In genomic region chr7:102494473-102495163, GRCh38 we compare ENCODE assay signal across 7 cellular contexts. TPM values are rescaled to one million over a fixed set of nuclear protein-coding genes. Genes with fewer than 3 reads are reported as not detected.
DNase-seq lines count a peak whose midpoint lies in the region; ATAC-seq and TF ChIP-seq lines count a peak whose summit lies in the region.
"Not testable (repeated sequence)": the region's sequence is repeated elsewhere in the genome, so short reads cannot be mapped to it uniquely, and the experiment has no call there.

No MANE protein-coding gene starts in this region.

- not testable (repeated sequence) for H3K4me1 ChIP-seq in lower lobe of right lung

- H3K36me3 ChIP-seq in lower lobe of right lung = not testable (repeated sequence)

- not testable (repeated sequence) for DNase-seq in activated naive CD8-positive, alpha-beta T cell treated with anti-CD3 and anti-CD28 coated beads, Interleukin-2, amount 10 ng/mL, durations not matched to agents 7 days and 5 days; lower lobe of right lung

- POLR2A ChIA-PET in activated naive CD8-positive, alpha-beta T cell treated with anti-CD3 and anti-CD28 coated beads, Interleukin-2, amount 10 ng/mL, durations not matched to agents 7 days and 5 days (lab: Charles Lee) = not testable (repeated sequence)

- not testable (repeated sequence) for H3K27ac Mint-ChIP-seq in activated naive CD8-positive, alpha-beta T cell treated with anti-CD3 and anti-CD28 coated beads, Interleukin-2, amount 10 ng/mL, durations not matched to agents 7 days and 5 days

- H3K4me3 Mint-ChIP-seq in activated naive CD8-positive, alpha-beta T cell treated with anti-CD3 and anti-CD28 coated beads, Interleukin-2, amount 10 ng/mL, durations not matched to agents 7 days and 5 days = not testable (repeated sequence)

- H3K4me3 ChIP-seq in lower lobe of right lung = not testable (repeated sequence)

- H3K27me3 Mint-ChIP-seq in activated naive CD8-positive, alpha-beta T cell treated with anti-CD3 and anti-CD28 coated beads, Interleukin-2, amount 10 ng/mL, durations not matched to agents 7 days and 5 days = not testable (repeated sequence)

- not testable (repeated sequence) for H3K9me3 Mint-ChIP-seq in activated naive CD8-positive, alpha-beta T cell treated with anti-CD3 and anti-CD28 coated beads, Interleukin-2, amount 10 ng/mL, durations not matched to agents 7 days and 5 days

- H3K27me3 ChIP-seq in lower lobe of right lung (ENCODE audit: low read depth) = not testable (repeated sequence)

- not testable (repeated sequence) for H3K4me1 Mint-ChIP-seq in activated naive CD8-positive, alpha-beta T cell treated with anti-CD3 and anti-CD28 coated beads, Interleukin-2, amount 10 ng/mL, durations not matched to agents 7 days and 5 days

- not testable (repeated sequence) for H3K9me3 ChIP-seq in lower lobe of right lung

- peak; percentile 52 for ATAC-seq in GM18873 (IDR thresholded peaks at IDR 0.05; ENCODE audit: low FRiP score, unreplicated experiment)
- ATAC-seq in GM21381 (IDR thresholded peaks at IDR 0.05; ENCODE audit: unreplicated experiment) = peak; percentile 65
- ATAC-seq in HG02678 (IDR thresholded peaks at IDR 0.05; ENCODE audit: unreplicated experiment) = peak; percentile 77
- ATAC-seq in HG03103 (IDR thresholded peaks at IDR 0.05; ENCODE audit: low read depth, unreplicated experiment) = peak; percentile 66
- ATAC-seq in HG03571 (IDR thresholded peaks at IDR 0.05; ENCODE audit: unreplicated experiment) = peak; percentile 62
- peak; percentile 84 for ATAC-seq in activated naive CD8-positive, alpha-beta T cell treated with anti-CD3 and anti-CD28 coated beads, Interleukin-2, amount 10 ng/mL, durations not matched to agents 7 days and 5 days (ENCODE audit: low read depth)
- peak; percentile 47 to 69 for ATAC-seq in lower lobe of right lung

- intact Hi-C loops in lower lobe of right lung (cut with DNase I) = not testable (repeated sequence)

- H3K36me3 Mint-ChIP-seq in activated naive CD8-positive, alpha-beta T cell treated with anti-CD3 and anti-CD28 coated beads, Interleukin-2, amount 10 ng/mL, durations not matched to agents 7 days and 5 days = not testable (repeated sequence)

- H3K27ac ChIP-seq in lower lobe of right lung = not testable (repeated sequence)

- TF ChIP-seq CTCF in lower lobe of right lung (IDR thresholded peaks at IDR 0.05) = not testable (repeated sequence)

RNA-seq across cellular contexts. Expression of gene POLR2J, which starts 15.9 kb away (rescaled TPM):
- 10 to 100 TPM; 48.3 to 53.6 TPM for total RNA-seq in activated naive CD8-positive, alpha-beta T cell treated with anti-CD3 and anti-CD28 coated beads, Interleukin-2, amount 10 ng/mL, durations not matched to agents 7 days and 5 days
- total RNA-seq in lower lobe of right lung = 37.9 TPM

RNA-seq across cellular contexts. Expression of gene RASA4B, which starts 23.0 kb away (rescaled TPM):
- total RNA-seq in activated naive CD8-positive, alpha-beta T cell treated with anti-CD3 and anti-CD28 coated beads, Interleukin-2, amount 10 ng/mL, durations not matched to agents 7 days and 5 days = 10 to 100 TPM; 16.2 to 18.0 TPM
- total RNA-seq in lower lobe of right lung = 22.6 TPM

RNA-seq across cellular contexts. Expression of gene LRWD1, which starts 29.8 kb away (rescaled TPM):
- total RNA-seq in activated naive CD8-positive, alpha-beta T cell treated with anti-CD3 and anti-CD28 coated beads, Interleukin-2, amount 10 ng/mL, durations not matched to agents 7 days and 5 days = 10 to 100 TPM; 14.7 to 15.8 TPM
- total RNA-seq in lower lobe of right lung = 19.2 TPM

RNA-seq across cellular contexts. Expression of gene ALKBH4, which starts 30.0 kb away (rescaled TPM):
- total RNA-seq in activated naive CD8-positive, alpha-beta T cell treated with anti-CD3 and anti-CD28 coated beads, Interleukin-2, amount 10 ng/mL, durations not matched to agents 7 days and 5 days = 10 to 100 TPM; 12.5 to 14.0 TPM
- total RNA-seq in lower lobe of right lung = 10.6 TPM

RNA-seq across cellular contexts. Expression of gene UPK3BL2, which starts 48.9 kb away (rescaled TPM):
- 10 to 100 TPM; 20.5 to 20.7 TPM for total RNA-seq in activated naive CD8-positive, alpha-beta T cell treated with anti-CD3 and anti-CD28 coated beads, Interleukin-2, amount 10 ng/mL, durations not matched to agents 7 days and 5 days
- 26.9 TPM for total RNA-seq in lower lobe of right lung
